Comparison of ENCODE assay signal across 20 cellular contexts in the genomic region with DNA sequence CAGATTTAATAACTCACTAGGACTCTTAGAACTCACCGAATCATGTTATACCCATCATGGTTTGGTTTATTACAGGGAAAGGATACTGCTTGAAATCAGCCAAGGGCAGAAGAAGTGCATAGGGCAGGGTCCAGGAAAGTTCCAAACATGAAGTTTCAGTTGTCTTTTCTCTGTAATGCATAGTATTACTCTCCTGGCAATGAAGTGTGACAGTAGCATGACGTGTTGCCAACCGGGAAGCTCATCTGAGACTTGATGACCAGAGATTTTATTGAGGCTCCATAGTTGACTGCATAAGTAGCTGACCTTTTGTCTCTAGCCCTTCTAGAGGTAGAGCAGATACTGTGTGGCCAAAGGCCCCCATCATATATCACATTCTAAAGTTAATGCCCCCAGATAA.
DNase-seq lines count a peak whose midpoint lies in the region; ATAC-seq and TF ChIP-seq lines count a peak whose summit lies in the region.
"Had no signal": no experiment of that assay in that cellular context is flagged by ENCODE, and none has a peak within 500 bp of the region (broad histone marks: within the 10 kb centered on the region; RNA-seq: fewer than 3 reads in every experiment).

No MANE protein-coding gene starts in this region.

- no peak overlapping the region for H3K27ac Mint-ChIP-seq in activated naive CD8-positive, alpha-beta T cell treated with anti-CD3 and anti-CD28 coated beads, Interleukin-2, amount 50 U/mL, for 24 hours
- H3K27ac Mint-ChIP-seq: activated T-helper 2 cell treated with anti-CD3 and anti-CD28 coated beads, Interferon-gamma antibody, Interleukin-2, Interleukin-4, amounts not matched to agents 10 μg/mL and 5 μg/mL and 100 μg/mL, durations not matched to agents 14 hours and 24 hours and 36 hours; neural progenitor cell had no signal

- H3K36me3 Mint-ChIP-seq in activated naive CD8-positive, alpha-beta T cell treated with anti-CD3 and anti-CD28 coated beads, Interleukin-2, amount 50 U/mL, for 24 hours (ENCODE audit: low read depth), result peaks cover 14% of the 10 kb centered on the region

- POLR2A ChIA-PET in GM10248 (lab: Yijun Ruan, JAX), result interaction anchor here (0.6 kb wide), 1 partner anchor 1335 kb away, joined by 3 read pairs; no protein-coding TSS in a partner anchor

- TF ChIP-seq CTCF in GM10248 (IDR thresholded peaks at IDR 0.05; ENCODE audit: control extremely low read depth, extremely low read depth, low read depth, missing control alignments) (no peak), thyroid gland (IDR thresholded peaks at IDR 0.05) (no peak), heart left ventricle (IDR thresholded peaks at IDR 0.05) (no peak)

- H3K27ac ChIP-seq in thyroid gland (no peak overlapping the region), heart left ventricle (no peak overlapping the region)
- H3K27ac ChIP-seq: epithelial cell of prostate, foreskin keratinocyte, GM23248, neural progenitor cell, psoas muscle had no signal

- CTCF ChIA-PET in GM10248 (lab: Yijun Ruan, JAX), result interaction anchor here (1.4 kb wide), 1 partner anchor 11 kb away, joined by 4 read pairs; no protein-coding TSS in a partner anchor

- intact Hi-C loops in thyroid gland (cut with DNase I), result no loop called here
- intact Hi-C loops in heart left ventricle (cut with DNase I), result no loop called here

- H3K36me3 ChIP-seq in thyroid gland (peaks cover 0 to 4% of the 10 kb centered on the region in 2 donors), heart left ventricle (peaks cover 0 to 81% (median 55%) of the 10 kb centered on the region in 9 donors)
- H3K36me3 ChIP-seq: MG63 had no signal

- no peaks in the 10 kb centered on the region for H3K9me3 ChIP-seq in thyroid gland
- H3K9me3 ChIP-seq in heart left ventricle, result no peaks in the 10 kb centered on the region
- H3K9me3 ChIP-seq: MG63, psoas muscle had no signal

- no peaks in the 10 kb centered on the region for H3K27me3 Mint-ChIP-seq in activated naive CD8-positive, alpha-beta T cell treated with anti-CD3 and anti-CD28 coated beads, Interleukin-2, amount 50 U/mL, for 24 hours

- H3K4me1 Mint-ChIP-seq in activated naive CD8-positive, alpha-beta T cell treated with anti-CD3 and anti-CD28 coated beads, Interleukin-2, amount 50 U/mL, for 24 hours, result no peaks in the 10 kb centered on the region
- H3K4me1 Mint-ChIP-seq: neural progenitor cell had no signal

- peak; percentile 25 for DNase-seq in GM10248 (ENCODE audit: extremely low spot score)
- no peak for DNase-seq in thyroid gland
- no peak for DNase-seq in activated naive CD8-positive, alpha-beta T cell treated with anti-CD3 and anti-CD28 coated beads, Interleukin-2, amount 50 U/mL, for 24 hours
- DNase-seq in heart left ventricle, result no peak
- no peak for DNase-seq in NCI-H2196 treated with DMSO at 0.1 percent for 48 hours (lab: John Stamatoyannopoulos, UW; ENCODE audit: unreplicated experiment)
- DNase-seq: 8988T, dermis blood vessel endothelial cell, foreskin keratinocyte, GM23248, MG63, NCI-H1694 treated with DMSO at 0.1 percent for 48 hours, NCI-H446 treated with DMSO at 0.1 percent for 48 hours, psoas muscle, RPMI8226 had no signal

- H3K4me3 ChIP-seq in thyroid gland (replicated peaks in 1 of 3) (no peak overlapping the region), heart left ventricle (no peak overlapping the region)
- H3K4me3 ChIP-seq: GM23248, MG63, neural progenitor cell, psoas muscle had no signal

- no peaks in the 10 kb centered on the region for H3K27me3 ChIP-seq in thyroid gland
- H3K27me3 ChIP-seq in heart left ventricle, result no peaks in the 10 kb centered on the region
- H3K27me3 ChIP-seq: foreskin keratinocyte, MG63, neural progenitor cell had no signal

- H3K4me3 Mint-ChIP-seq in activated naive CD8-positive, alpha-beta T cell treated with anti-CD3 and anti-CD28 coated beads, Interleukin-2, amount 50 U/mL, for 24 hours, result no peak overlapping the region
- H3K4me3 Mint-ChIP-seq: neural progenitor cell had no signal

- TF ChIP-seq POLR2A in thyroid gland (IDR thresholded peaks at IDR 0.05) (no peak), heart left ventricle (IDR thresholded peaks at IDR 0.05) (no peak)

- ATAC-seq in GM19023 (IDR thresholded peaks at IDR 0.05; ENCODE audit: unreplicated experiment) (peak; percentile 55), HG02610 (IDR thresholded peaks at IDR 0.05; ENCODE audit: unreplicated experiment) (peak; percentile 52), HG03342 (IDR thresholded peaks at IDR 0.05; ENCODE audit: unreplicated experiment) (peak; percentile 70), heart left ventricle (no peak)
- ATAC-seq in activated naive CD8-positive, alpha-beta T cell treated with anti-CD3 and anti-CD28 coated beads, Interleukin-2, amount 50 U/mL, for 24 hours, result no peak
- ATAC-seq: foreskin keratinocyte, psoas muscle had no signal

- WGBS in thyroid gland, 2 donors, result 95 to 100% methylated on average over 3 of the region's 3 CpGs
- WGBS in heart left ventricle, 4 donors, result 97 to 100% (median 98%) methylated on average over 3 of the region's 3 CpGs

- H3K9me3 Mint-ChIP-seq in activated naive CD8-positive, alpha-beta T cell treated with anti-CD3 and anti-CD28 coated beads, Interleukin-2, amount 50 U/mL, for 24 hours, result no peaks in the 10 kb centered on the region
- H3K9me3 Mint-ChIP-seq: activated T-helper 2 cell treated with anti-CD3 and anti-CD28 coated beads, Interferon-gamma antibody, Interleukin-2, Interleukin-4, amounts not matched to agents 10 μg/mL and 5 μg/mL and 100 μg/mL, durations not matched to agents 14 hours and 24 hours and 36 hours; neural progenitor cell had no signal

- H3K4me1 ChIP-seq in thyroid gland (peaks cover 3 to 8% of the 10 kb centered on the region in 2 donors), heart left ventricle (no peaks in the 10 kb centered on the region)
- H3K4me1 ChIP-seq: foreskin keratinocyte, neural progenitor cell, psoas muscle had no signal

Comparison
In these comparisons a context has a peak if more than half of its experiments do, and no peak if none do; other contexts are left out.
1. ATAC-seq: peak in GM19023 (single experiment), HG02610 (single experiment) and HG03342 (single experiment); none in activated naive CD8-positive, alpha-beta T cell treated with anti-CD3 and anti-CD28 coated beads, Interleukin-2, amount 50 U/mL, for 24 hours (single experiment) and heart left ventricle (0 of 4).